8 cellular contexts compared by ENCODE assay signal in genomic region chr11:33774356-33775063, GRCh38. TPM values are rescaled to one million over a fixed set of nuclear protein-coding genes. Genes with fewer than 3 reads are reported as not detected.
A peak's percentile ranks its signal among the peaks of the same experiment; 100 is the strongest.
DNase-seq lines count a peak whose midpoint lies in the region; ATAC-seq, FAIRE-seq and TF ChIP-seq lines count a peak whose summit lies in the region.

TSS of gene FBXO3 (minus strand) at chr11:33774520. CDS start at chr11:33774497, 23 bp downstream.

- H3K36me3 ChIP-seq in upper lobe of left lung, result peaks cover 0 to 2% (median 0%) of the 10 kb centered on the region in 4 donors

- peak within 1 kb of the TSS; percentile 71 to 90 (median 86) for H3K27ac ChIP-seq in upper lobe of left lung

- TF ChIP-seq CTCF in upper lobe of left lung (IDR thresholded peaks at IDR 0.05), result no peak

- peaks cover 31% of the 10 kb centered on the region for H3K27me3 Mint-ChIP-seq in T-helper 1 cell treated with Interleukin-12 subunit alpha and Interleukin-12 subunit beta and Interleukin-4 antibody, amounts not matched to agents 30 μg/mL and 1 μg/mL, for 36 hours (ENCODE audit: low read depth)

- FAIRE-seq in GM12892 (lab: Jason Lieb, UNC), result peak; percentile 88

- peaks cover 23 to 30% (median 26%) of the 10 kb centered on the region in 4 donors for H3K4me1 ChIP-seq in upper lobe of left lung

- TF ChIP-seq EP300 in upper lobe of left lung (IDR thresholded peaks at IDR 0.05), result peak in 1 of 4 donors; percentile 27

- intact Hi-C loops in left cardiac atrium (cut with DNase I), result no loop called here
- intact Hi-C loops in posterior vena cava (cut with DNase I), result no loop called here

- H3K27ac Mint-ChIP-seq in T-helper 1 cell treated with Interleukin-12 subunit alpha and Interleukin-12 subunit beta and Interleukin-4 antibody, amounts not matched to agents 30 μg/mL and 1 μg/mL, for 36 hours, result peak within 1 kb of the TSS; percentile 93

- H3K4me3 Mint-ChIP-seq in T-helper 1 cell treated with Interleukin-12 subunit alpha and Interleukin-12 subunit beta and Interleukin-4 antibody, amounts not matched to agents 30 μg/mL and 1 μg/mL, for 36 hours, result peak within 1 kb of the TSS; percentile 95

- 1% methylated on average over 17 to 30 of the region's 49 CpGs for WGBS in upper lobe of left lung, 2 donors

- DNase-seq in GM12892 (ENCODE audit: insufficient read length), result peak; percentile 86
- peak; percentile 72 for DNase-seq in NCI-H146 treated with DMSO at 0.1 percent for 48 hours (lab: John Stamatoyannopoulos, UW; ENCODE audit: unreplicated experiment)
- peak; percentile 58 for DNase-seq in amniotic epithelial cell (ENCODE audit: low read depth)
- DNase-seq in left cardiac atrium, result peak; percentile 91
- DNase-seq in posterior vena cava (ENCODE audit: low spot score), result peak; percentile 93
- peak; percentile 94 to 95 for DNase-seq in upper lobe of left lung

- peak within 1 kb of the TSS; percentile 68 to 100 (median 92) for H3K4me3 ChIP-seq in upper lobe of left lung

- H3K27me3 ChIP-seq in upper lobe of left lung, result no peaks in the 10 kb centered on the region

- peaks cover 31% of the 10 kb centered on the region for H3K4me1 Mint-ChIP-seq in T-helper 1 cell treated with Interleukin-12 subunit alpha and Interleukin-12 subunit beta and Interleukin-4 antibody, amounts not matched to agents 30 μg/mL and 1 μg/mL, for 36 hours (ENCODE audit: low read depth)

- peaks cover 15% of the 10 kb centered on the region for H3K36me3 Mint-ChIP-seq in T-helper 1 cell treated with Interleukin-12 subunit alpha and Interleukin-12 subunit beta and Interleukin-4 antibody, amounts not matched to agents 30 μg/mL and 1 μg/mL, for 36 hours (ENCODE audit: low read depth)

- peak; percentile 76 for ATAC-seq in HG02870 (IDR thresholded peaks at IDR 0.05; ENCODE audit: unreplicated experiment)
- ATAC-seq in left cardiac atrium, result peak; percentile 97 to 98
- ATAC-seq in upper lobe of left lung (ENCODE audit: low FRiP score in 2 of 2), result peak; percentile 96 to 97

- peak; percentile 55; the same call in 1 of the 2 replicates for TF ChIP-seq POLR2A in GM12892 (IDR thresholded peaks at IDR 0.05; ENCODE audit: low read depth, low read length)
- peak in 1 of 4 donors; percentile 43 for TF ChIP-seq POLR2A in upper lobe of left lung (IDR thresholded peaks at IDR 0.05)

- H3K9me3 Mint-ChIP-seq in T-helper 1 cell treated with Interleukin-12 subunit alpha and Interleukin-12 subunit beta and Interleukin-4 antibody, amounts not matched to agents 30 μg/mL and 1 μg/mL, for 36 hours, result no peaks in the 10 kb centered on the region

- H3K9me3 ChIP-seq in upper lobe of left lung, result no peaks in the 10 kb centered on the region

RNA-seq across cellular contexts. Expression of gene FBXO3, which starts in this region (rescaled TPM):
- 11.6 TPM for polyA plus RNA-seq in GM12892 (2012; ENCODE audit: missing spikeins)
- total RNA-seq in left cardiac atrium (10 to 100 TPM; 30.5 to 31.8 TPM), posterior vena cava (10 to 100 TPM; 29.4 to 32.9 TPM), upper lobe of left lung (10 to 100 TPM in 5 of 6 donors, 1 to 10 TPM in 1; 9.9 to 50.8 (median 26.9) TPM)

Comparison
In these comparisons a context has a peak if more than half of its experiments do, and no peak if none do; other contexts are left out.
1. Peak in every context shown above with its lines: DNase-seq, ATAC-seq, H3K4me3 ChIP-seq and H3K27ac ChIP-seq.